29 cellular contexts compared by ENCODE assay signal in the genomic region with DNA sequence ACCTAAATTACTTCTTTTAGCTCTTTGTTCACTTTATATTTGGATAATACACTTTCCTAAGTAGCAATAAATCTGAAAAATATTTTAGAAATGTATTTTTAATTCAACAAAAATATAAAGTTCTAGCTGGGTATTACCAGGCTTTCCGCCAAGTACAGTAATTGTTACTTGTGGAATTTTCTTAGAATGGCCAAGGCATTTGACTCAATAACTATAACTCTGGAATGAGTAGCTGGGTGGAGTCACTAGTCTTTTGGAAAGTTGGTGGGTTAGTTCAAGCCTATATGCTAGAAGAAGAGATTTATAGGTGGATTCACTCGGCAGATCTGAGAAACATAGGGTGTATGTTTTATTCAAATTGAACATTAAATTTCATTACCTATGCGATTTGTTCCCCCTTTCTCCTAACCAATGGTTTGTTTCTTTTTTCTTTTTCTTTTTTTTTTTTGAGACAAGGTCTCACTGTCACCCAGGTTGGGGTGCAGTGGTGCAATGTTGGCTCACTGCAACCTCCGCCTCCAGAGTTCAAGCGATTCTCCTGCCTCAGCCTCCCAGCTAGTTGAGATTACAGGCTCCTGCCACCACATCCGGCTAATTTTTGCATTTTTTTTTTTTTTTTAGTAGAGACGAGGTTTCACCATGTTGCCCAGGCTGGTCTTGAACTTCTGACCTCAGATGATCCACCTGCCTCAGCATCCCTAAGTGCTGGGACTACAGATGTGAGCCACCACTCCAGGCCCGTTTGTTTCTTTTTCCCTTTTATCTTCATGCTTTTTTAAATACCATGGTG. TPM values are rescaled to one million over a fixed set of nuclear protein-coding genes. Genes with fewer than 3 reads are reported as not detected.
DNase-seq lines count a peak whose midpoint lies in the region; ATAC-seq and TF ChIP-seq lines count a peak whose summit lies in the region.
"Had no signal": no experiment of that assay in that cellular context is flagged by ENCODE, and none has a peak within 500 bp of the region (broad histone marks: within the 10 kb centered on the region; RNA-seq: fewer than 3 reads in every experiment).

No MANE protein-coding gene starts in this region.

- DNase-seq in GM03348 (ENCODE audit: low spot score), result peak; percentile 44
- DNase-seq in SK-N-MC (ENCODE audit: low read depth, low spot score), result no peak
- DNase-seq in fibroblast of lung (ENCODE audit: low read depth in 2 of 2), result peak in 1 of 2 donors; percentile 69
- no peak for DNase-seq in smooth muscle cell (lab: John Stamatoyannopoulos, UW; ENCODE audit: unreplicated experiment)
- DNase-seq in MV-4-11 (lab: John Stamatoyannopoulos, UW), result no peak
- no peak for DNase-seq in NCI-H524 treated with DMSO at 0.1 percent for 48 hours (lab: John Stamatoyannopoulos, UW)
- DNase-seq in cardiac septum (ENCODE audit: low spot score), result no peak
- DNase-seq: activated CD4-positive, alpha-beta T cell treated with anti-CD3 and anti-CD28 coated beads for 36 hours; activated gamma-delta T cell; activated T-cell treated with anti-CD3 and anti-CD28 coated beads, Interleukin-2, amount 50 U/mL, for 1 hour; CD4-positive, CD25-positive, alpha-beta regulatory T cell; cerebellar nuclear complex; head of caudate nucleus; lower lobe of right lung; mucosa of descending colon; NCI-H1092 treated with DMSO at 0.1 percent for 48 hours; NCI-H1930; NCI-H526; pancreas; Peyer's patch; SIG-M5; stimulated activated CD4-positive, alpha-beta T cell treated with anti-CD3 and anti-CD28 coated beads, Interleukin-12 subunit alpha, Interleukin-12 subunit beta, amount 100 ng/mL, for 4 hours; stimulated activated CD4-positive, alpha-beta T cell treated with anti-CD3 and anti-CD28 coated beads, Interleukin-4, amount 100 ng/mL, for 1 hour; substantia nigra; T-helper 1 cell had no signal

- H2AFZ ChIP-seq in fibroblast of lung (ENCODE audit: low read length) (no peak overlapping the region), smooth muscle cell (ENCODE audit: low read depth) (no peak overlapping the region)

- intact Hi-C loops in cardiac septum (cut with DNase I), result no loop called here

- TF ChIP-seq CTCF in fibroblast of lung (conservative IDR thresholded peaks at IDR 0.05 in 1 of 2, IDR thresholded peaks at IDR 0.05 in 1 of 2; ENCODE audit: low read depth in 1 of 2, low read length in 2 of 2) (no peak), smooth muscle cell (IDR thresholded peaks at IDR 0.05; ENCODE audit: borderline replicate concordance, insufficient read depth, poor library complexity, severe bottlenecking) (no peak)

- H3K4me3 ChIP-seq in SK-N-MC (no peak overlapping the region), fibroblast of lung (replicated peaks in 1 of 4; ENCODE audit: control extremely low read depth in 1 of 4, insufficient read depth in 1 of 4, low read depth in 3 of 4, low read length in 4 of 4) (no peak overlapping the region), smooth muscle cell (no peak overlapping the region)
- H3K4me3 ChIP-seq: lower lobe of right lung, mucosa of descending colon, pancreas, Peyer's patch had no signal

- no peak for ATAC-seq in GM19328 (IDR thresholded peaks at IDR 0.05; ENCODE audit: unreplicated experiment)
- ATAC-seq: activated CD4-positive, alpha-beta T cell treated with anti-CD3 and anti-CD28 coated beads for 36 hours; HepG2; lower lobe of right lung; mucosa of descending colon; stimulated activated effector memory CD8-positive, alpha-beta T cell treated with anti-CD3 and anti-CD28 coated beads, Interleukin-12 subunit alpha, Interleukin-12 subunit beta, amount 100 ng/mL, for 72 hours had no signal

- H4K20me1 ChIP-seq in fibroblast of lung (ENCODE audit: control insufficient read depth, extremely low read depth, insufficient read depth, low read length), result no peaks in the 10 kb centered on the region
- H4K20me1 ChIP-seq in smooth muscle cell (ENCODE audit: low read depth), result no peaks in the 10 kb centered on the region

- WGBS in smooth muscle cell (ENCODE audit: low lambda C conversion rate), result 92% methylated on average over 8 of the region's 8 CpGs

- H3K36me3 ChIP-seq in SK-N-MC (ENCODE audit: insufficient read depth, low read length) (no peaks in the 10 kb centered on the region), fibroblast of lung (ENCODE audit: control insufficient read depth, insufficient read depth, low read length) (no peaks in the 10 kb centered on the region), smooth muscle cell (ENCODE audit: low read depth) (no peaks in the 10 kb centered on the region)
- H3K36me3 ChIP-seq: lower lobe of right lung, pancreas, Peyer's patch had no signal

- peaks cover 9% of the 10 kb centered on the region for H3F3A ChIP-seq in smooth muscle cell (ENCODE audit: low read depth)

- no peak overlapping the region for H3K9ac ChIP-seq in SK-N-MC (ENCODE audit: insufficient read length)
- no peak overlapping the region for H3K9ac ChIP-seq in fibroblast of lung (ENCODE audit: insufficient read depth, low read length)
- peak overlapping the region; percentile 4 for H3K9ac ChIP-seq in smooth muscle cell (ENCODE audit: low read depth)

- H3K79me2 ChIP-seq in fibroblast of lung (ENCODE audit: control insufficient read depth, insufficient read depth, low read length), result no peaks in the 10 kb centered on the region
- H3K79me2 ChIP-seq in smooth muscle cell (ENCODE audit: low read depth), result no peaks in the 10 kb centered on the region

- H3K4me1 ChIP-seq in fibroblast of lung (ENCODE audit: control insufficient read depth, extremely low read depth, insufficient read depth, low read length), result peaks cover 26% of the 10 kb centered on the region
- H3K4me1 ChIP-seq in smooth muscle cell (ENCODE audit: low read depth), result peaks cover 13% of the 10 kb centered on the region
- H3K4me1 ChIP-seq: lower lobe of right lung, pancreas, Peyer's patch had no signal

- H3K27me3 ChIP-seq in fibroblast of lung (ENCODE audit: control insufficient read depth, insufficient read depth, low read length) (no peaks in the 10 kb centered on the region), smooth muscle cell (ENCODE audit: low read depth) (no peaks in the 10 kb centered on the region)
- H3K27me3 ChIP-seq: pancreas, Peyer's patch had no signal

- H3K27ac ChIP-seq in SK-N-MC (peak overlapping the region; percentile 37; the same call in 1 of the 2 replicates), fibroblast of lung (ENCODE audit: insufficient read depth, low read length) (peak overlapping the region; percentile 23), smooth muscle cell (ENCODE audit: low read depth) (peak overlapping the region; percentile 79)
- H3K27ac ChIP-seq: lower lobe of right lung, pancreas, Peyer's patch had no signal

- peak overlapping the region; percentile 50 for H3K4me2 ChIP-seq in fibroblast of lung (ENCODE audit: extremely low read depth, insufficient read depth, low read length)
- H3K4me2 ChIP-seq in smooth muscle cell, result peak overlapping the region; percentile 81

- no peaks in the 10 kb centered on the region for H3K9me3 ChIP-seq in SK-N-MC (ENCODE audit: low read depth, low read length)
- H3K9me3 ChIP-seq in fibroblast of lung (ENCODE audit: control insufficient read depth, insufficient read depth, low read depth, low read length), result no peaks in the 10 kb centered on the region
- H3K9me3 ChIP-seq in smooth muscle cell (replicated peaks; ENCODE audit: low read depth), result no peaks in the 10 kb centered on the region
- H3K9me3 ChIP-seq: lower lobe of right lung, mucosa of descending colon, pancreas, Peyer's patch had no signal

RNA-seq across cellular contexts. Expression of gene LOX, which starts 16.0 kb away (rescaled TPM):
- total RNA-seq in fibroblast of lung (33.4 and 81.9 TPM in 2 replicates), smooth muscle cell (632 and 642 TPM in 2 replicates), cardiac septum (6.8 TPM)
- polyA plus RNA-seq in fibroblast of lung (136 and 336 TPM in 2 replicates), smooth muscle cell (756 and 808 TPM in 2 replicates)
- polyA plus RNA-seq in fibroblast of lung (2012), result 149 and 327 TPM in 2 replicates
- polyA minus RNA-seq in fibroblast of lung (ENCODE audit: low replicate concordance), result 267 and 542 TPM in 2 replicates

RNA-seq across cellular contexts. Expression of gene ZNF474, which starts 35.3 kb away (rescaled TPM):
- total RNA-seq in fibroblast of lung, result under 0.01 and 0.17 TPM in 2 replicates
- polyA plus RNA-seq in fibroblast of lung, result 0.11 and 0.20 TPM in 2 replicates
- polyA plus RNA-seq in fibroblast of lung (2012), result 0.21 TPM in 1 of 2 replicates, not detected in the other
- not detected in 2 replicates for polyA minus RNA-seq in fibroblast of lung (ENCODE audit: low replicate concordance)
- 1.1 and 3.3 TPM in 2 replicates for total RNA-seq in smooth muscle cell
- 0.82 and 2.2 TPM in 2 replicates for polyA plus RNA-seq in smooth muscle cell
- not detected for total RNA-seq in cardiac septum
- total RNA-seq: activated CD4-positive, alpha-beta T cell treated with anti-CD3 and anti-CD28 coated beads for 36 hours; H1 had no signal
- polyA plus RNA-seq: H1, HepG2 had no signal

Comparison
In these comparisons a context has a peak if more than half of its experiments do, and no peak if none do; other contexts are left out.
1. H3K27ac ChIP-seq: peak in every context shown above with its lines; median percentile 79 in smooth muscle cell; 37 in SK-N-MC; 23 in fibroblast of lung.